ENCODE assay signal across 9 cellular contexts in the genomic region with DNA sequence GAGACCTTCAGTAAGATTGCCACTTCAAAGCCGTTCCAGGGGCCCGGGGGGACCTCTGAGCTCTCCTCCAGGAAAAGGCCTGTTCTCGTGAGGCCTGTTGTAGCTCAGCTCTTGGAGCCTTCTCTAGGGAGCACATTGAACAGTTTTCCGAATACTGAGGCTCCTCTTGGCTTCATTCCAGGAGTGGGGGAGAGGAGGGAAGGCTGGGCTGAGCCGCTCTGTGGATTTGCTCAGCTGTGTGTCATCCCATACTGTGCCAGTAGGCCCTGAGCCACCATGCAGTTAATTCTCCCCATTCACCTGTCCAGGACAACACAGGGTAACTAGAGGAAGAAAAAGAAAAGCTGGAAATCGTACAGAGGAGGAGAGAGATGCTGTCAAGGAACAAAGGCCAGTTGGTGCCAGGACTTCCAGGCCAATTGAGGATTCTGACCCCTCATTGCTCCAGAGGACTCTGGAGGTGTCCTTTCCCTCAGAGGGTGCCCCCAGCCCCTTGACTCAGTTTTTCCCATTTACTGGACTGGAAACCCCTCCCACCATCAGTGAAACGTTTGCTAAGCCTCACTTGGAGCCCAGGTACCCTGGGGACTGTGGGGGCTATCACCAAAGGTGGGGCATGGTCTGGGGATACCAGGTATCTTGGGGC. TPM values are rescaled to one million over a fixed set of nuclear protein-coding genes. Genes with fewer than 3 reads are reported as not detected.
DNase-seq lines count a peak whose midpoint lies in the region; ATAC-seq and TF ChIP-seq lines count a peak whose summit lies in the region.
"Had no signal": no experiment of that assay in that cellular context is flagged by ENCODE, and none has a peak within 500 bp of the region (broad histone marks: within the 10 kb centered on the region; RNA-seq: fewer than 3 reads in every experiment).

No MANE protein-coding gene starts in this region.

- no peaks in the 10 kb centered on the region for H4K20me1 ChIP-seq in neural progenitor cell (ENCODE audit: low read depth)

- TF ChIP-seq CTCF in HFFc6 (IDR thresholded peaks at IDR 0.05) (peak; percentile 25), neural progenitor cell (IDR thresholded peaks at IDR 0.05) (no peak)

- H3K4me1 Mint-ChIP-seq in HFFc6 (ENCODE audit: low read depth) (peaks cover 45% of the 10 kb centered on the region), neural progenitor cell (peaks cover 51% of the 10 kb centered on the region)
- no peaks in the 10 kb centered on the region for H3K4me1 Mint-ChIP-seq in activated T-helper 2 cell treated with anti-CD3 and anti-CD28 coated beads, Interferon-gamma antibody, Interleukin-2, Interleukin-4, amounts not matched to agents 10 μg/mL and 5 μg/mL and 100 μg/mL, durations not matched to agents 14 hours and 24 hours and 36 hours (ENCODE audit: low read depth)

- H3K27ac ChIP-seq in SJCRH30, result no peak overlapping the region
- no peak overlapping the region for H3K27ac ChIP-seq in neural progenitor cell

- H3K9ac ChIP-seq in neural progenitor cell, result no peak overlapping the region

- no peak overlapping the region for H3K4me3 ChIP-seq in SJCRH30
- H3K4me3 ChIP-seq in skeletal muscle cell (ENCODE audit: low read depth, low read length), result no peak overlapping the region
- H3K4me3 ChIP-seq in neural progenitor cell, result no peak overlapping the region

- peaks cover 11% of the 10 kb centered on the region for H3F3A ChIP-seq in neural progenitor cell (ENCODE audit: low read depth)

- ATAC-seq in Right ventricle myocardium inferior (peak; percentile 35), GM19324 (IDR thresholded peaks at IDR 0.05; ENCODE audit: low FRiP score, unreplicated experiment) (no peak), HG02642 (IDR thresholded peaks at IDR 0.05; ENCODE audit: poor library complexity, unreplicated experiment) (no peak)
- ATAC-seq: HCT116 had no signal

- H3K36me3 ChIP-seq in SJCRH30 (no peaks in the 10 kb centered on the region), neural progenitor cell (no peaks in the 10 kb centered on the region)

- H3K9me3 ChIP-seq in SJCRH30 (replicated peaks) (no peaks in the 10 kb centered on the region), neural progenitor cell (ENCODE audit: low read depth) (no peaks in the 10 kb centered on the region)

- H3K4me2 ChIP-seq in neural progenitor cell, result no peak overlapping the region

- peaks cover 12% of the 10 kb centered on the region for H3K36me3 Mint-ChIP-seq in HFFc6 (ENCODE audit: low read depth)
- peaks cover 6% of the 10 kb centered on the region for H3K36me3 Mint-ChIP-seq in neural progenitor cell
- H3K36me3 Mint-ChIP-seq in activated T-helper 2 cell treated with anti-CD3 and anti-CD28 coated beads, Interferon-gamma antibody, Interleukin-2, Interleukin-4, amounts not matched to agents 10 μg/mL and 5 μg/mL and 100 μg/mL, durations not matched to agents 14 hours and 24 hours and 36 hours (ENCODE audit: low read depth), result no peaks in the 10 kb centered on the region

- intact Hi-C loops in Right ventricle myocardium inferior (cut with DNase I), result no loop called here
- intact Hi-C loops in activated T-helper 2 cell treated with anti-CD3 and anti-CD28 coated beads, Interferon-gamma antibody, Interleukin-2, Interleukin-4, amounts not matched to agents 10 μg/mL and 5 μg/mL and 100 μg/mL, durations not matched to agents 14 hours and 24 hours and 36 hours (cut with micrococcal nuclease), result no loop called here

- H3K27me3 Mint-ChIP-seq in HFFc6 (ENCODE audit: insufficient read depth) (peaks cover 3% of the 10 kb centered on the region), neural progenitor cell (ENCODE audit: insufficient read depth, low read depth) (peaks cover 2% of the 10 kb centered on the region)
- no peaks in the 10 kb centered on the region for H3K27me3 Mint-ChIP-seq in activated T-helper 2 cell treated with anti-CD3 and anti-CD28 coated beads, Interferon-gamma antibody, Interleukin-2, Interleukin-4, amounts not matched to agents 10 μg/mL and 5 μg/mL and 100 μg/mL, durations not matched to agents 14 hours and 24 hours and 36 hours (ENCODE audit: low read depth)

- H3K4me1 ChIP-seq in SJCRH30 (peaks cover 37% of the 10 kb centered on the region), neural progenitor cell (peaks cover 12% of the 10 kb centered on the region)

- peak overlapping the region; percentile 60; the same call in 1 of the 2 replicates for H3K27ac Mint-ChIP-seq in HFFc6
- H3K27ac Mint-ChIP-seq in neural progenitor cell, result no peak overlapping the region
- no peak overlapping the region for H3K27ac Mint-ChIP-seq in activated T-helper 2 cell treated with anti-CD3 and anti-CD28 coated beads, Interferon-gamma antibody, Interleukin-2, Interleukin-4, amounts not matched to agents 10 μg/mL and 5 μg/mL and 100 μg/mL, durations not matched to agents 14 hours and 24 hours and 36 hours

- peak; percentile 32 for DNase-seq in HFFc6
- DNase-seq in SJCRH30, result peak; percentile 74 to 90
- no peak for DNase-seq in Right ventricle myocardium inferior (ENCODE audit: missing footprints)
- DNase-seq in skeletal muscle cell (ENCODE audit: low read depth), result peak; percentile 64
- no peak for DNase-seq in neural progenitor cell (ENCODE audit: low spot score)
- DNase-seq in activated T-helper 2 cell treated with anti-CD3 and anti-CD28 coated beads, Interferon-gamma antibody, Interleukin-2, Interleukin-4, amounts not matched to agents 10 μg/mL and 5 μg/mL and 100 μg/mL, durations not matched to agents 14 hours and 24 hours and 36 hours (ENCODE audit: low spot score), result no peak

- H3K4me3 Mint-ChIP-seq in HFFc6, result no peak overlapping the region
- H3K4me3 Mint-ChIP-seq in neural progenitor cell, result no peak overlapping the region
- H3K4me3 Mint-ChIP-seq in activated T-helper 2 cell treated with anti-CD3 and anti-CD28 coated beads, Interferon-gamma antibody, Interleukin-2, Interleukin-4, amounts not matched to agents 10 μg/mL and 5 μg/mL and 100 μg/mL, durations not matched to agents 14 hours and 24 hours and 36 hours (ENCODE audit: low read depth), result no peak overlapping the region

- no peak overlapping the region for H2AFZ ChIP-seq in neural progenitor cell (replicated peaks)

- H3K27me3 ChIP-seq in SJCRH30 (no peaks in the 10 kb centered on the region), neural progenitor cell (peaks cover 14% of the 10 kb centered on the region)

- H3K9me3 Mint-ChIP-seq in HFFc6, result peaks cover 13% of the 10 kb centered on the region
- peaks cover 14% of the 10 kb centered on the region for H3K9me3 Mint-ChIP-seq in neural progenitor cell
- peaks cover 7% of the 10 kb centered on the region for H3K9me3 Mint-ChIP-seq in activated T-helper 2 cell treated with anti-CD3 and anti-CD28 coated beads, Interferon-gamma antibody, Interleukin-2, Interleukin-4, amounts not matched to agents 10 μg/mL and 5 μg/mL and 100 μg/mL, durations not matched to agents 14 hours and 24 hours and 36 hours

- H3K79me2 ChIP-seq in neural progenitor cell (ENCODE audit: low read depth), result no peaks in the 10 kb centered on the region

RNA-seq across cellular contexts. Expression of a gene that starts 41.4 kb away (rescaled TPM):
- 10 to 100 TPM; 12.7 to 17.3 (median 15.8) TPM for total RNA-seq in HFFc6 (2021; fragmentation: NEBNext Ultra II Directional; extraction: Animal tissue kit (Norgen Biotek cat#: 25700))
- total RNA-seq in SJCRH30 (2014; rRNA removed; shearing (Covaris generic)), result 14.0 and 14.7 TPM in 2 replicates
- total RNA-seq in Right ventricle myocardium inferior, result 20.1 TPM
- 10.0 and 19.5 TPM in 2 replicates for total RNA-seq in neural progenitor cell (ENCODE audit: low replicate concordance)
- 11.5 and 11.9 TPM in 2 replicates for total RNA-seq in activated T-helper 2 cell treated with anti-CD3 and anti-CD28 coated beads, Interferon-gamma antibody, Interleukin-2, Interleukin-4, amounts not matched to agents 10 μg/mL and 5 μg/mL and 100 μg/mL, durations not matched to agents 14 hours and 24 hours and 36 hours

RNA-seq across cellular contexts. Expression of a gene that starts 57.5 kb away (rescaled TPM):
- total RNA-seq in HFFc6 (2021; fragmentation: NEBNext Ultra II Directional; extraction: Animal tissue kit (Norgen Biotek cat#: 25700)), result under 1 TPM in 1 of 6 experiments, not detected in 5; 0.05 TPM
- total RNA-seq in SJCRH30 (2014; rRNA removed; shearing (Covaris generic)), result 0.02 and 0.03 TPM in 2 replicates
- total RNA-seq in Right ventricle myocardium inferior (0.46 TPM), neural progenitor cell (ENCODE audit: low replicate concordance) (not detected in 2 replicates)
- total RNA-seq in activated T-helper 2 cell treated with anti-CD3 and anti-CD28 coated beads, Interferon-gamma antibody, Interleukin-2, Interleukin-4, amounts not matched to agents 10 μg/mL and 5 μg/mL and 100 μg/mL, durations not matched to agents 14 hours and 24 hours and 36 hours, result 0.05 and 0.11 TPM in 2 replicates

Comparison
In these comparisons a context has a peak if more than half of its experiments do, and no peak if none do; other contexts are left out.
1. DNase-seq: peak in HFFc6 (single experiment), SJCRH30 (2 of 2) and skeletal muscle cell (single experiment); none in Right ventricle myocardium inferior (single experiment), neural progenitor cell (single experiment) and activated T-helper 2 cell treated with anti-CD3 and anti-CD28 coated beads, Interferon-gamma antibody, Interleukin-2, Interleukin-4, amounts not matched to agents 10 μg/mL and 5 μg/mL and 100 μg/mL, durations not matched to agents 14 hours and 24 hours and 36 hours (single experiment).